In the genomic region with DNA sequence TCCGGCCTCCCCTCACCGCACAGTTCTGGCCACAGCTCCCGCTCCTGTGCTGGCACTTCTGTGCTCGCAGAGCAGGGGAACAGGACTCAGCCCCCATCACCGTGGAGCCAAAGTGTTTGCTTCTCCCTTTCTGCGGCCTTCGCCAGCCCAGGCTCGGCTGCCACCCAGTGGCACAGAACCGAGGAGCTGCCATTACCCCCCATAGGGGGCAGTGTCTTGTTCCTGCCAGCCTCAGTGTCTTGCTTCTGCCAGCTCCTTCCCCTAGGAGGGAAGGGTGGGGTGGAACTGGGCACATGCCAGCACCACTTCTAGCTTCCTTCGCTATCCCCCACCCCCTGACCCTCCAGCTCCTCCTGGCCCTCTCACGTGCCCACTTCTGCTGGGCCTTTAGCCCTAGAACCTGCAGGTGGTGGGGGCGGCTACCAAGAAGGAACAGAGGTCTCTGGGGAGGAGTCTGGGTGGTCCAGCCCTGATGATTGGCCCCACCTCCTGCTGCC, we compare ENCODE assay signal across 8 cellular contexts.
DNase-seq lines count a peak whose midpoint lies in the region; ATAC-seq and TF ChIP-seq lines count a peak whose summit lies in the region.

No MANE protein-coding gene starts in this region.

- H3K4me3 ChIP-seq in NB4 (ENCODE audit: low read depth, low read length) = no peak overlapping the region
- H3K4me3 ChIP-seq in tibial artery = no peak overlapping the region

- no peak for TF ChIP-seq POLR2A in NB4 (IDR thresholded peaks at IDR 0.05; ENCODE audit: extremely low read depth, insufficient read length)

- no peaks in the 10 kb centered on the region for H3K27me3 ChIP-seq in tibial artery

- intact Hi-C loops in tibial artery (cut with DNase I; ENCODE audit: low total_unique reads) = no loop called here

- H3K4me1 ChIP-seq in tibial artery = peaks cover 2 to 33% (median 10%) of the 10 kb centered on the region in 4 donors

- H3K27ac ChIP-seq in tibial artery = peak overlapping the region in 1 of 2 donors; percentile 11

- in situ Hi-C loops in T47D (cut with HindIII; ENCODE audit: low pct_unique_long_range_greater_than_20kb, low sequenced_read_pairs) = no loop called here

- peaks cover 42 to 82% (median 63%) of the 10 kb centered on the region in 3 donors for H3K36me3 ChIP-seq in tibial artery

- TF ChIP-seq CTCF in NB4 (IDR thresholded peaks at IDR 0.05; ENCODE audit: low read depth, low read length) = peak; percentile 62
- peak; percentile 33 to 45 for TF ChIP-seq CTCF in tibial artery (IDR thresholded peaks at IDR 0.05)

- H3K9me3 ChIP-seq in tibial artery = no peaks in the 10 kb centered on the region

- ATAC-seq in HG02981 (IDR thresholded peaks at IDR 0.05; ENCODE audit: unreplicated experiment) = no peak
- ATAC-seq in GM21786 (IDR thresholded peaks at IDR 0.05; ENCODE audit: unreplicated experiment) = no peak

- DNase-seq in SIG-M5 treated with dmso at 0.1 percent for 504 hours (lab: John Stamatoyannopoulos, UW; ENCODE audit: unreplicated experiment) (peak; percentile 17), SIG-M5 (lab: John Stamatoyannopoulos, UW) (no peak), NB4 (ENCODE audit: low read depth) (peak; percentile 48), T47D (ENCODE audit: low read depth in 1 of 2, low spot score in 1 of 2) (peak; percentile 85 to 86), kidney tubule cell (ENCODE audit: low spot score) (peak; percentile 77), tibial artery (no peak)

Comparison
In these comparisons a context has a peak if more than half of its experiments do, and no peak if none do; other contexts are left out.
1. DNase-seq: peak in SIG-M5 treated with dmso at 0.1 percent for 504 hours (single experiment), NB4 (single experiment), T47D (2 of 2) and kidney tubule cell (single experiment); none in SIG-M5 (single experiment) and tibial artery (0 of 2).